ENCODE assay signal across 1 cellular context in genomic region chr2:58521803-58522602, GRCh38.
TF ChIP-seq lines count a peak whose summit lies in the region.

No MANE protein-coding gene starts in this region.

TF ChIP-seq in HEK293, 187 proteins besides CTCF, POLR2A, EP300 and RAD21:
- TF ChIP-seq, protein P1, sequence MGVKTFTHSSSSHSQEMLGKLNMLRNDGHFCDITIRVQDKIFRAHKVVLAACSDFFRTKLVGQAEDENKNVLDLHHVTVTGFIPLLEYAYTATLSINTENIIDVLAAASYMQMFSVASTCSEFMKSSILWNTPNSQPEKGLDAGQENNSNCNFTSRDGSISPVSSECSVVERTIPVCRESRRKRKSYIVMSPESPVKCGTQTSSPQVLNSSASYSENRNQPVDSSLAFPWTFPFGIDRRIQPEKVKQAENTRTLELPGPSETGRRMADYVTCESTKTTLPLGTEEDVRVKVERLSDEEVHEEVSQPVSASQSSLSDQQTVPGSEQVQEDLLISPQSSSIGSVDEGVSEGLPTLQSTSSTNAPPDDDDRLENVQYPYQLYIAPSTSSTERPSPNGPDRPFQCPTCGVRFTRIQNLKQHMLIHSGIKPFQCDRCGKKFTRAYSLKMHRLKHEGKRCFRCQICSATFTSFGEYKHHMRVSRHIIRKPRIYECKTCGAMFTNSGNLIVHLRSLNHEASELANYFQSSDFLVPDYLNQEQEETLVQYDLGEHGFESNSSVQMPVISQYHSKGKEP (tag by site-specific recombination; IDR thresholded peaks at IDR 0.05): peak; percentile 28
- TF ChIP-seq ZNF670 (tag by site-specific recombination; IDR thresholded peaks at IDR 0.05; ENCODE audit: low read depth) (no peak), TCF7L2 (IDR thresholded peaks at IDR 0.05; ENCODE audit: borderline replicate concordance, low read depth, low read length) (peak; percentile 58; the same call in 1 of the 2 replicates), ZNF341 (tag by site-specific recombination; IDR thresholded peaks at IDR 0.05; ENCODE audit: low read depth) (peak; percentile 25; the same call in 1 of the 2 replicates), SP2 (tag by site-specific recombination; IDR thresholded peaks at IDR 0.05) (no peak)
